Comparison of ENCODE assay signal across 19 cellular contexts in genomic region chr1:110927484-110928075, GRCh38. TPM values are rescaled to one million over a fixed set of nuclear protein-coding genes. Genes with fewer than 3 reads are reported as not detected.
DNase-seq lines count a peak whose midpoint lies in the region; FAIRE-seq and TF ChIP-seq lines count a peak whose summit lies in the region.
"Had no signal": no experiment of that assay in that cellular context is flagged by ENCODE, and none has a peak within 500 bp of the region (broad histone marks: within the 10 kb centered on the region; RNA-seq: fewer than 3 reads in every experiment).

No MANE protein-coding gene starts in this region.

- no peaks in the 10 kb centered on the region for H3K36me3 ChIP-seq in neuronal stem cell (replicated peaks in 1 of 2; ENCODE audit: control insufficient read depth in 2 of 2, insufficient read depth in 2 of 2, low read length in 2 of 2)
- H3K36me3 ChIP-seq: HAP-1, WERI-Rb-1 had no signal

- no peaks in the 10 kb centered on the region for H3K27me3 Mint-ChIP-seq in activated T-helper 2 cell treated with anti-CD3 and anti-CD28 coated beads, Interferon-gamma antibody, Interleukin-2, Interleukin-4, amounts not matched to agents 10 μg/mL and 5 μg/mL and 100 μg/mL, durations not matched to agents 14 hours and 24 hours and 36 hours (ENCODE audit: low read depth)

- no peak overlapping the region for H3K27ac ChIP-seq in neuronal stem cell (replicated peaks; ENCODE audit: low read length)
- H3K27ac ChIP-seq: PC-9, WERI-Rb-1 had no signal

- no peaks in the 10 kb centered on the region for H3K79me1 ChIP-seq in neuronal stem cell (ENCODE audit: low read depth, low read length)

- FAIRE-seq in H54 (lab: Jason Lieb, UNC) (peak; percentile 58), HTR-8/SVneo (lab: Jason Lieb, UNC) (no peak)
- FAIRE-seq: frontal cortex had no signal

- H3K4me3 ChIP-seq in neuronal stem cell (ENCODE audit: low read length in 2 of 2), result no peak overlapping the region
- H3K4me3 ChIP-seq: HAP-1, PC-9 had no signal

- peaks cover 18% of the 10 kb centered on the region for H3K36me3 Mint-ChIP-seq in activated T-helper 2 cell treated with anti-CD3 and anti-CD28 coated beads, Interferon-gamma antibody, Interleukin-2, Interleukin-4, amounts not matched to agents 10 μg/mL and 5 μg/mL and 100 μg/mL, durations not matched to agents 14 hours and 24 hours and 36 hours (ENCODE audit: low read depth)

- no peaks in the 10 kb centered on the region for H3K27me3 ChIP-seq in neuronal stem cell (ENCODE audit: control insufficient read depth in 3 of 3, insufficient read depth in 3 of 3, low read depth in 1 of 3, low read length in 3 of 3)

- no peak overlapping the region for H3K18ac ChIP-seq in neuronal stem cell (ENCODE audit: low read length)

- no peak overlapping the region for H3K4ac ChIP-seq in neuronal stem cell (ENCODE audit: low read length)

- no peak overlapping the region for H2BK15ac ChIP-seq in neuronal stem cell (ENCODE audit: low read length)

- intact Hi-C loops in activated T-helper 2 cell treated with anti-CD3 and anti-CD28 coated beads, Interferon-gamma antibody, Interleukin-2, Interleukin-4, amounts not matched to agents 10 μg/mL and 5 μg/mL and 100 μg/mL, durations not matched to agents 14 hours and 24 hours and 36 hours (cut with micrococcal nuclease), result no loop called here

- TF ChIP-seq POLR2A in H54 (IDR thresholded peaks at IDR 0.05; ENCODE audit: low read depth, low read length), result no peak

- no CpG with 5 or more reads among the region's 2 CpGs for WGBS in neuronal stem cell (ENCODE audit: extremely low coverage in 2 of 2, insufficient read length in 2 of 2, insufficient replicate concordance in 1 of 2), 2 donors

- no peaks in the 10 kb centered on the region for H3K4me1 ChIP-seq in neuronal stem cell (ENCODE audit: control insufficient read depth in 2 of 2, insufficient read depth in 1 of 2, low read depth in 1 of 2, low read length in 2 of 2)
- H3K4me1 ChIP-seq: HAP-1 had no signal

- H3K4me1 Mint-ChIP-seq in activated T-helper 2 cell treated with anti-CD3 and anti-CD28 coated beads, Interferon-gamma antibody, Interleukin-2, Interleukin-4, amounts not matched to agents 10 μg/mL and 5 μg/mL and 100 μg/mL, durations not matched to agents 14 hours and 24 hours and 36 hours (ENCODE audit: low read depth), result peaks cover 4% of the 10 kb centered on the region

- no peak overlapping the region for H2AK5ac ChIP-seq in neuronal stem cell (ENCODE audit: low read depth, low read length)

- H3K27ac Mint-ChIP-seq in activated T-helper 2 cell treated with anti-CD3 and anti-CD28 coated beads, Interferon-gamma antibody, Interleukin-2, Interleukin-4, amounts not matched to agents 10 μg/mL and 5 μg/mL and 100 μg/mL, durations not matched to agents 14 hours and 24 hours and 36 hours, result no peak overlapping the region

- no peak overlapping the region for H3K4me3 Mint-ChIP-seq in activated T-helper 2 cell treated with anti-CD3 and anti-CD28 coated beads, Interferon-gamma antibody, Interleukin-2, Interleukin-4, amounts not matched to agents 10 μg/mL and 5 μg/mL and 100 μg/mL, durations not matched to agents 14 hours and 24 hours and 36 hours (ENCODE audit: low read depth)

- no peak overlapping the region for H2BK120ac ChIP-seq in neuronal stem cell (ENCODE audit: low read depth, low read length)

- no peak overlapping the region for H3K23ac ChIP-seq in neuronal stem cell (ENCODE audit: low read depth, low read length, poor library complexity)

- H4K8ac ChIP-seq in neuronal stem cell (ENCODE audit: low read depth, low read length), result no peak overlapping the region

- peaks cover 0 to 2% of the 10 kb centered on the region in 2 donors for H3K9me3 ChIP-seq in neuronal stem cell (replicated peaks in 1 of 2; ENCODE audit: control insufficient read depth in 2 of 2, insufficient read depth in 1 of 2, low read depth in 1 of 2, low read length in 2 of 2)
- H3K9me3 ChIP-seq: HAP-1 had no signal

- H3K9ac ChIP-seq in neuronal stem cell (ENCODE audit: low read depth, low read length, poor library complexity), result no peak overlapping the region

- H4K91ac ChIP-seq in neuronal stem cell (ENCODE audit: low read depth, low read length, poor library complexity), result no peak overlapping the region

- no peak overlapping the region for H2BK5ac ChIP-seq in neuronal stem cell (ENCODE audit: low read length)

- H2BK12ac ChIP-seq in neuronal stem cell (ENCODE audit: low read length), result no peak overlapping the region

- H3K9me3 Mint-ChIP-seq in activated T-helper 2 cell treated with anti-CD3 and anti-CD28 coated beads, Interferon-gamma antibody, Interleukin-2, Interleukin-4, amounts not matched to agents 10 μg/mL and 5 μg/mL and 100 μg/mL, durations not matched to agents 14 hours and 24 hours and 36 hours, result peaks cover 40% of the 10 kb centered on the region

- no peak overlapping the region for H3K4me2 ChIP-seq in neuronal stem cell (ENCODE audit: insufficient read depth, low read length, poor library complexity, severe bottlenecking)
- H3K4me2 ChIP-seq: PC-9 had no signal

- H3K14ac ChIP-seq in neuronal stem cell (ENCODE audit: low read length), result no peak overlapping the region

- peak overlapping the region; percentile 51 for H2AFZ ChIP-seq in neuronal stem cell (ENCODE audit: low read length)
- H2AFZ ChIP-seq: PC-9 had no signal

- DNase-seq in H54 (ENCODE audit: insufficient read length, low spot score) (peak; percentile 2), M059J (ENCODE audit: low read depth) (peak; percentile 75), dermis blood vessel endothelial cell (peak; percentile 4), neuronal stem cell (ENCODE audit: low spot score) (no peak), HTR-8/SVneo (ENCODE audit: insufficient read length, low spot score) (no peak)
- DNase-seq in activated T-helper 2 cell treated with anti-CD3 and anti-CD28 coated beads, Interferon-gamma antibody, Interleukin-2, Interleukin-4, amounts not matched to agents 10 μg/mL and 5 μg/mL and 100 μg/mL, durations not matched to agents 14 hours and 24 hours and 36 hours (ENCODE audit: low spot score), result no peak
- no peak for DNase-seq in activated effector memory CD4-positive, alpha-beta T cell treated with Interleukin-2 at 50 U/mL for 16 hours
- DNase-seq: anterior cingulate cortex; Karpas-422; NCI-H1694 treated with DMSO at 0.1 percent for 48 hours; NCI-H524 treated with DMSO at 0.1 percent for 48 hours; right cardiac atrium; stimulated activated CD4-positive, alpha-beta T cell treated with anti-CD3 and anti-CD28 coated beads, Interleukin-1b, Interleukin-23, amount 100 ng/mL, for 48 hours; substantia nigra; WERI-Rb-1 had no signal

RNA-seq across cellular contexts. Expression of gene LRIF1, which starts 36.1 kb away (rescaled TPM):
- 37.9 and 38.1 TPM in 2 replicates for total RNA-seq in M059J (2014; rRNA removed; shearing (Covaris generic))
- total RNA-seq in dermis blood vessel endothelial cell, result 9.5 and 13.8 TPM in 2 replicates
- polyA plus RNA-seq in neuronal stem cell (2013, experiment 1 of 2), result 18.7 TPM
- polyA plus RNA-seq in neuronal stem cell (2013, experiment 2 of 2), result 19.4 TPM
- total RNA-seq in activated T-helper 2 cell treated with anti-CD3 and anti-CD28 coated beads, Interferon-gamma antibody, Interleukin-2, Interleukin-4, amounts not matched to agents 10 μg/mL and 5 μg/mL and 100 μg/mL, durations not matched to agents 14 hours and 24 hours and 36 hours, result 15.2 and 15.7 TPM in 2 replicates

RNA-seq across cellular contexts. Expression of gene CD53, which starts 54.6 kb away (rescaled TPM):
- 0.15 and 0.30 TPM in 2 replicates for total RNA-seq in M059J (2014; rRNA removed; shearing (Covaris generic))
- not detected in 2 replicates for total RNA-seq in dermis blood vessel endothelial cell
- not detected for polyA plus RNA-seq in neuronal stem cell (2013, experiment 1 of 2)
- polyA plus RNA-seq in neuronal stem cell (2013, experiment 2 of 2), result not detected
- 161 and 165 TPM in 2 replicates for total RNA-seq in activated T-helper 2 cell treated with anti-CD3 and anti-CD28 coated beads, Interferon-gamma antibody, Interleukin-2, Interleukin-4, amounts not matched to agents 10 μg/mL and 5 μg/mL and 100 μg/mL, durations not matched to agents 14 hours and 24 hours and 36 hours
- total RNA-seq: PC-9 had no signal
- polyA plus RNA-seq: BJ had no signal

Comparison
In these comparisons a context has a peak if more than half of its experiments do, and no peak if none do; other contexts are left out.
1. DNase-seq: peak in H54 (single experiment), M059J (single experiment) and dermis blood vessel endothelial cell (single experiment); none in neuronal stem cell (single experiment), activated T-helper 2 cell treated with anti-CD3 and anti-CD28 coated beads, Interferon-gamma antibody, Interleukin-2, Interleukin-4, amounts not matched to agents 10 μg/mL and 5 μg/mL and 100 μg/mL, durations not matched to agents 14 hours and 24 hours and 36 hours (single experiment), HTR-8/SVneo (single experiment) and activated effector memory CD4-positive, alpha-beta T cell treated with Interleukin-2 at 50 U/mL for 16 hours (single experiment).
2. RNA of gene CD53, which starts 54.6 kb away (total RNA-seq): 161 to 165 TPM in activated T-helper 2 cell treated with anti-CD3 and anti-CD28 coated beads, Interferon-gamma antibody, Interleukin-2, Interleukin-4, amounts not matched to agents 10 μg/mL and 5 μg/mL and 100 μg/mL, durations not matched to agents 14 hours and 24 hours and 36 hours; 0.15 to 0.30 TPM in M059J and not detected in dermis blood vessel endothelial cell; every median in the first group is over 100 times any median in the second.